ENCODE assay signal across 9 cellular contexts in the genomic region with DNA sequence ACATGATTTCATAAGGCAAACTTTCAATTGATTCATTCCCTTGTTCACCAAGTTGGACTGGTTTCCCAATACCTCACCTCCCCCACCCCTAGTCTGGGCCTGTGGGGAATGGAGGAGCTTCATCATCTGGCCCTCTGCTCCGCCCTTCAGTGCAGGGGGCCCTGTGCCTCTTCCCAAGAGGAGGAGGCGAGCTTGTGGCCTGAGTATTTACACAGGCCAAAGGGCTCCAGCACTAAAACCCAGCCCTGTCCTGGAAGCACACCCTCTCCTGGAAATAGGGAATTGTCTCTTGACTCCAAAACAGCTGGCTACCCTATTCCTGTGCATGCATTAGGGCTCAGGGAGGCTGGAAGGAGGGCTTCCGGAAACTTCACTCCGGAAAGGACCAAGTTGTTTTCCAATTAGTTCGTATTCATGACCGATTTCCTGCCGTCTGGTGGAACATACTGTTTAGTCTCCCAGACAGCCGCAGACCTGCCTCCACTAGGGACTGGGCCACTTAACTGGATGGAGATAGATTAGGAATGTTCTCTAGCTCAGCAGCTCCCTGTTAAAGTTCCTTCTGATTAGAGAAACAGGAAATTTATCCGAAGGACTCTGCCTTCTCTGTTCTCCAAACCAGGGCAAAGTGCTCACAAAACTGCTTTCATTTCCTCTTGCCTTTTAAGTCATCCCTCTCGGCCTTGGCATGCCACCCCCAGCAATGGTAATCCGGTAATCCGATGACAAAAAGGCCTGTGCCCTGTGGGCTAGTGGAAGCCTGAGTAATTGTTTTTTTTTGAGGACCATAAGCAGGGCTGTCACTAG. TPM values are rescaled to one million over a fixed set of nuclear protein-coding genes. Genes with fewer than 3 reads are reported as not detected.
DNase-seq lines count a peak whose midpoint lies in the region; ATAC-seq, FAIRE-seq and TF ChIP-seq lines count a peak whose summit lies in the region.
"Had no signal": no experiment of that assay in that cellular context is flagged by ENCODE, and none has a peak within 500 bp of the region (broad histone marks: within the 10 kb centered on the region; RNA-seq: fewer than 3 reads in every experiment).

No MANE protein-coding gene starts in this region.

- peak overlapping the region; percentile 39; the same call in 1 of the 2 replicates for H2AFZ ChIP-seq in H1 (ENCODE audit: low read length)
- H2AFZ ChIP-seq in mesenchymal stem cell (ENCODE audit: low read depth, low read length) = no peak overlapping the region

- H2BK120ac ChIP-seq in H1 (replicated peaks; ENCODE audit: low read depth, low read length) (no peak overlapping the region), mesenchymal stem cell (ENCODE audit: low read depth, low read length) (no peak overlapping the region)

- intact Hi-C loops in vagina (cut with DNase I) = no loop called here

- no peak overlapping the region for H3K14ac ChIP-seq in H1 (ENCODE audit: insufficient read length)
- H3K14ac ChIP-seq in mesenchymal stem cell (ENCODE audit: low read length in 2 of 2) = no peak overlapping the region

- H3K23me2 ChIP-seq in H1 (ENCODE audit: low read depth, low read length) = no peaks in the 10 kb centered on the region

- H3K27me3 ChIP-seq in H1 (replicated peaks in 1 of 4; ENCODE audit: control insufficient read depth in 3 of 4, extremely low read depth in 1 of 4, insufficient read depth in 3 of 4, low read length in 3 of 4) (no peaks in the 10 kb centered on the region), mesenchymal stem cell (ENCODE audit: control insufficient read depth in 1 of 2, insufficient read depth in 1 of 2, low read length in 2 of 2) (peaks cover 0 to 17% of the 10 kb centered on the region in 2 experiments), vagina (no peaks in the 10 kb centered on the region)

- H3K9me3 ChIP-seq in H1 (ENCODE audit: insufficient read depth in 2 of 2, low read depth in 1 of 2, low read length in 1 of 2) (no peaks in the 10 kb centered on the region), mesenchymal stem cell (ENCODE audit: control insufficient read depth, low read length) (no peaks in the 10 kb centered on the region), vagina (no peaks in the 10 kb centered on the region)

- H3K4me1 ChIP-seq in H1 (replicated peaks in 1 of 4; ENCODE audit: control insufficient read depth in 3 of 4, insufficient read depth in 4 of 4, low read length in 3 of 4) = peaks cover 0 to 10% (median 4%) of the 10 kb centered on the region in 4 experiments; a peak in 3 of 7 replicates
- peaks cover 7% of the 10 kb centered on the region for H3K4me1 ChIP-seq in mesenchymal stem cell (ENCODE audit: control insufficient read depth, insufficient read depth, low read depth, low read length)
- peaks cover 24% of the 10 kb centered on the region for H3K4me1 ChIP-seq in vagina

- H3K36me3 ChIP-seq in H1 (ENCODE audit: control insufficient read depth in 2 of 4, insufficient read depth in 4 of 4, low read length in 3 of 4) (no peaks in the 10 kb centered on the region), mesenchymal stem cell (ENCODE audit: control insufficient read depth in 1 of 2, insufficient read depth in 2 of 2, low read depth in 1 of 2, low read length in 2 of 2) (peaks cover 0 to 35% of the 10 kb centered on the region in 2 experiments), vagina (no peaks in the 10 kb centered on the region)

- TF ChIP-seq CTCF in H1 (IDR thresholded peaks at IDR 0.05; ENCODE audit: control extremely low read depth in 1 of 3, insufficient read depth in 1 of 3, low read depth in 1 of 3, low read length in 3 of 3) (no peak), vagina (IDR thresholded peaks at IDR 0.05) (no peak)

- no peaks in the 10 kb centered on the region for H3K79me2 ChIP-seq in H1 (ENCODE audit: control insufficient read depth in 1 of 2, insufficient read depth in 2 of 2, low read length in 2 of 2)

- H3K79me1 ChIP-seq in H1 (ENCODE audit: low read depth, low read length) (no peaks in the 10 kb centered on the region), mesenchymal stem cell (replicated peaks; ENCODE audit: low read length, poor library complexity, severe bottlenecking) (no peaks in the 10 kb centered on the region)

- no peaks in the 10 kb centered on the region for H4K20me1 ChIP-seq in H1 (replicated peaks in 1 of 2; ENCODE audit: control insufficient read depth in 1 of 2, insufficient read depth in 2 of 2, low read length in 2 of 2)

- no peak overlapping the region for H4K5ac ChIP-seq in H1 (ENCODE audit: insufficient read length, low read depth, low read length)

- ATAC-seq in HG02885 (IDR thresholded peaks at IDR 0.05; ENCODE audit: poor library complexity, unreplicated experiment) = no peak

- DNase-seq in DMS 273 (lab: John Stamatoyannopoulos, UW; ENCODE audit: unreplicated experiment) (peak; percentile 32), DMS 273 treated with DMSO at 0.1 percent for 48 hours (lab: John Stamatoyannopoulos, UW) (no peak), H1 (ENCODE audit: low read depth in 1 of 2, low spot score in 2 of 2) (no peak), mesenchymal stem cell (peak; percentile 97), vagina (ENCODE audit: extremely low spot score in 2 of 2) (peak in 1 of 2 donors; percentile 94), NCI-H1048 (lab: John Stamatoyannopoulos, UW) (no peak), NCI-H526 (lab: John Stamatoyannopoulos, UW) (no peak)

- H3K9ac ChIP-seq in H1 (replicated peaks in 1 of 4; ENCODE audit: extremely low read depth in 1 of 4, low read depth in 3 of 4, low read length in 3 of 4) (no peak overlapping the region), mesenchymal stem cell (ENCODE audit: low read length) (peak overlapping the region; percentile 94)

- H3K27ac ChIP-seq in H1 (ENCODE audit: low read depth, low read length) (no peak overlapping the region), mesenchymal stem cell (ENCODE audit: low read length, poor library complexity, severe bottlenecking) (peak overlapping the region; percentile 96), vagina (peak overlapping the region; percentile 77)
- H3K27ac ChIP-seq: 22Rv1 had no signal

- H3K4ac ChIP-seq in H1 (replicated peaks; ENCODE audit: insufficient read length, low read depth, low read length) (no peak overlapping the region), mesenchymal stem cell (ENCODE audit: low read depth in 1 of 2, low read length in 2 of 2) (peak overlapping the region; percentile 9 to 87)

- H3K23ac ChIP-seq in H1 (ENCODE audit: insufficient read length) (no peak overlapping the region), mesenchymal stem cell (ENCODE audit: low read length in 2 of 2) (no peak overlapping the region)

- no peak overlapping the region for H4K8ac ChIP-seq in H1 (ENCODE audit: extremely low read depth, insufficient read depth, low read length)
- H4K8ac ChIP-seq in mesenchymal stem cell (ENCODE audit: low read length) = peak overlapping the region; percentile 7

- FAIRE-seq in H1 (lab: Jason Lieb, UNC) = no peak

- H2BK12ac ChIP-seq in H1 (ENCODE audit: low read depth, low read length) = no peak overlapping the region
- no peak overlapping the region for H2BK12ac ChIP-seq in mesenchymal stem cell (ENCODE audit: low read length in 2 of 2)

- H4K91ac ChIP-seq in H1 (replicated peaks; ENCODE audit: insufficient read length, low read length) = no peak overlapping the region
- H4K91ac ChIP-seq in mesenchymal stem cell (ENCODE audit: low read length) = peak overlapping the region; percentile 15

- H3K18ac ChIP-seq in H1 (ENCODE audit: extremely low read depth, low read length) (no peak overlapping the region), mesenchymal stem cell (ENCODE audit: low read depth in 1 of 2, low read length in 2 of 2) (peak overlapping the region; percentile 16 to 22)

- no peak for TF ChIP-seq RAD21 in H1 (IDR thresholded peaks at IDR 0.05 in 1 of 2, conservative IDR thresholded peaks at IDR 0.05 in 1 of 2; ENCODE audit: low read depth in 2 of 2, low read length in 2 of 2)

- H3K4me3 ChIP-seq in H1 (ENCODE audit: extremely low read depth in 1 of 4, insufficient read depth in 2 of 4, low read depth in 3 of 4, low read length in 4 of 4) = no peak overlapping the region
- H3K4me3 ChIP-seq in mesenchymal stem cell (ENCODE audit: insufficient read depth in 1 of 2, low read depth in 1 of 2, low read length in 2 of 2) = peak overlapping the region in 1 of 2 experiments; percentile 61
- H3K4me3 ChIP-seq in vagina = no peak overlapping the region

- TF ChIP-seq EP300 in H1 (IDR thresholded peaks at IDR 0.05; ENCODE audit: borderline replicate concordance in 1 of 2, low read depth in 2 of 2, low read length in 2 of 2) = no peak

- no peak overlapping the region for H2AK5ac ChIP-seq in H1 (ENCODE audit: low read depth, low read length)
- peak overlapping the region; percentile 66 for H2AK5ac ChIP-seq in mesenchymal stem cell (ENCODE audit: low read length, severe bottlenecking)

- CTCF ChIA-PET in H1 (lab: Charles Lee; ENCODE audit: partially characterized antibody) = interaction anchor here (1.0 to 1.4 kb wide), 2 partner anchors 8 to 13 kb away, joined by 3 to 7 read pairs; a partner anchor contains a TSS

- no peak overlapping the region; a peak in 1 of 4 replicates for H3K4me2 ChIP-seq in H1 (ENCODE audit: insufficient read depth in 1 of 2, low read depth in 2 of 2, low read length in 2 of 2)
- no peak overlapping the region for H3K4me2 ChIP-seq in mesenchymal stem cell (ENCODE audit: low read length, poor library complexity, severe bottlenecking)

- 80% methylated on average over 11 of the region's 12 CpGs; no CpG with 5 or more reads in 1 of the 2 experiments for WGBS in H1 (ENCODE audit: extremely low coverage in 1 of 2, insufficient coverage in 1 of 2, insufficient read length in 1 of 2, insufficient replicate concordance in 2 of 2, low coverage in 1 of 2, low lambda C conversion rate in 2 of 2, missing lambda C conversion rate in 1 of 2), 2 experiments
- WGBS in mesenchymal stem cell = 2% methylated on average over 8 of the region's 12 CpGs

- POLR2A ChIA-PET in H1 (lab: Charles Lee; ENCODE audit: partially characterized antibody) = interaction anchor here (3.2 kb wide), 1 partner anchor 13 kb away, joined by 14 read pairs; a partner anchor contains a TSS

- TF ChIP-seq POLR2A in H1 (IDR thresholded peaks at IDR 0.05; ENCODE audit: control extremely low read depth in 1 of 2, low read depth in 2 of 2, low read length in 2 of 2) = no peak
- no peak for TF ChIP-seq POLR2A in vagina (IDR thresholded peaks at IDR 0.05)

- no peak overlapping the region for H2BK5ac ChIP-seq in H1 (ENCODE audit: low read depth, low read length)
- H2BK5ac ChIP-seq in mesenchymal stem cell (ENCODE audit: low read depth, low read length, poor library complexity, severe bottlenecking) = peak overlapping the region; percentile 1

- H2BK20ac ChIP-seq in H1 (ENCODE audit: low read length) = no peak overlapping the region

- H2BK15ac ChIP-seq in H1 (ENCODE audit: low read length) = no peak overlapping the region
- no peak overlapping the region for H2BK15ac ChIP-seq in mesenchymal stem cell (ENCODE audit: low read depth, poor library complexity, severe bottlenecking)

- H3K56ac ChIP-seq in H1 (replicated peaks; ENCODE audit: insufficient read length, low read depth, low read length) = no peak overlapping the region

RNA-seq across cellular contexts. Expression of a gene that starts 5.8 kb away (rescaled TPM):
- total RNA-seq in H1 (2021; fragmentation: NEBNext Ultra II Directional; extraction: Animal tissue kit (Norgen Biotek cat#: 25700)) = not detected in 2 replicates
- polyA plus RNA-seq in H1 (2011; rRNA removed) = not detected in 2 replicates
- not detected for polyA plus RNA-seq in H1 (2011; cell fraction: cytosol; rRNA removed)
- polyA plus RNA-seq in H1 (2011; cell fraction: nucleus; rRNA removed) = 0.17 TPM
- polyA plus RNA-seq in H1 (2012, experiment 1 of 2) = 0.13 TPM in 1 of 4 replicates, not detected in the others
- polyA plus RNA-seq in H1 (2012, experiment 2 of 2) = not detected
- not detected for polyA plus RNA-seq in H1 (2013, experiment 1 of 2)
- polyA plus RNA-seq in H1 (2013, experiment 2 of 2) = not detected
- not detected in 2 replicates for polyA minus RNA-seq in H1 (2011; rRNA and poly(A)+ RNA removed)
- polyA minus RNA-seq in H1 (2011; cell fraction: cytosol; rRNA and poly(A)+ RNA removed) = not detected
- not detected for polyA minus RNA-seq in H1 (2011; cell fraction: nucleus; rRNA and poly(A)+ RNA removed)
- polyA plus RNA-seq in mesenchymal stem cell (2013, experiment 1 of 2) = 205 TPM
- polyA plus RNA-seq in mesenchymal stem cell (2013, experiment 2 of 2) = 224 TPM
- 50.6 TPM for total RNA-seq in vagina

RNA-seq across cellular contexts. Expression of a gene that starts 13.1 kb away (rescaled TPM):
- 56.8 and 58.1 TPM in 2 replicates for total RNA-seq in H1 (2021; fragmentation: NEBNext Ultra II Directional; extraction: Animal tissue kit (Norgen Biotek cat#: 25700))
- 41.7 and 67.7 TPM in 2 replicates for polyA plus RNA-seq in H1 (2011; rRNA removed)
- polyA plus RNA-seq in H1 (2011; cell fraction: cytosol; rRNA removed) = 57.7 TPM
- polyA plus RNA-seq in H1 (2011; cell fraction: nucleus; rRNA removed) = 19.6 TPM
- 51.3 to 71.8 TPM (median 55.0 TPM) in 4 replicates for polyA plus RNA-seq in H1 (2012, experiment 1 of 2)
- polyA plus RNA-seq in H1 (2012, experiment 2 of 2) = 19.9 TPM
- 63.3 TPM for polyA plus RNA-seq in H1 (2013, experiment 1 of 2)
- polyA plus RNA-seq in H1 (2013, experiment 2 of 2) = 74.6 TPM
- polyA minus RNA-seq in H1 (2011; rRNA and poly(A)+ RNA removed) = 44.3 and 57.2 TPM in 2 replicates
- polyA minus RNA-seq in H1 (2011; cell fraction: cytosol; rRNA and poly(A)+ RNA removed) = 23.3 TPM
- polyA minus RNA-seq in H1 (2011; cell fraction: nucleus; rRNA and poly(A)+ RNA removed) = 22.6 TPM
- polyA plus RNA-seq in mesenchymal stem cell (2013, experiment 1 of 2) = 34.3 TPM
- 37.3 TPM for polyA plus RNA-seq in mesenchymal stem cell (2013, experiment 2 of 2)
- 19.6 TPM for total RNA-seq in vagina

Comparison
In these comparisons a context has a peak if more than half of its experiments do, and no peak if none do; other contexts are left out.
1. DNase-seq: peak in DMS 273 (single experiment) and mesenchymal stem cell (single experiment); none in DMS 273 treated with DMSO at 0.1 percent for 48 hours (single experiment), H1 (0 of 2), NCI-H1048 (single experiment) and NCI-H526 (0 of 2).
2. RNA of a gene that starts 5.8 kb away (total RNA-seq): 50.6 TPM in vagina (single experiment); not detected in H1; every median in the first group is over 10 times any median in the second.